In the genomic region with DNA sequence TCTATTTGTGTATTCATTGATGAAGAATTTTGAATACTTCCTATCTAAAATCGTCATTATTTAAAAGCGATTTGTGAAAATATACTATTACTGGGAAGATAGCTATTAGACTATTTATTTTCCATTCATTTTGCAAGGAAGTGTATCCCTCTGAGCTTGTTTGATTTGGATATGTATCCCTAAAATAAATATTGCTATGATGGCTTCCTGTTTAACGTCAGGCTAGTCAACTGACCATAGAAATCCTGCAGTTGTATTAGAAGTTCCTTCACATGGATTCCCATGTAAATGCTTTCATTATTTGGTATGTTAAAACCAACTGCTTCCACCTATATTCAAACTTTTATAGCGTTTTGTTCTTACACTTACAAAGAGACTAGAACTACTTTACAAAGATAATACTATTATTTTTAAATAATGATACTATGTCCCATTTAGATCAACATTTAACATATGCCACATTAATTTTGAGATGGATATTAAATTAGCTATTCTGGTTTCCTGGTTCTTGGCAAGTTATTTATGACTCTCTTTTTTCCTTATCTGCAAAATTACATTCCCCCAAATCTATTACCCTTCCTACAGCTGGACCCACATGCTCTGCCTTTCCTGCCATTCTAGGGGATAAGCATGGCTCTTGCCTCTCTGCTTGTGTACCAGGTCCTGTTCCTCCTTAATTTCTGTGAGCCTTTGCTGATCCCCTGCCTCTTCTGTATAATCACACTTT, we compare ENCODE assay signal across 14 cellular contexts. TPM values are rescaled to one million over a fixed set of nuclear protein-coding genes. Genes with fewer than 3 reads are reported as not detected.
DNase-seq lines count a peak whose midpoint lies in the region; ATAC-seq and TF ChIP-seq lines count a peak whose summit lies in the region.
"Had no signal": no experiment of that assay in that cellular context is flagged by ENCODE, and none has a peak within 500 bp of the region (broad histone marks: within the 10 kb centered on the region; RNA-seq: fewer than 3 reads in every experiment).

No MANE protein-coding gene starts in this region.

- TF ChIP-seq CTCF in tibial artery (IDR thresholded peaks at IDR 0.05) = no peak
- TF ChIP-seq CTCF in left lung (IDR thresholded peaks at IDR 0.05) = no peak

- H3K27me3 ChIP-seq in tibial artery (no peaks in the 10 kb centered on the region), left lung (no peaks in the 10 kb centered on the region)
- no peaks in the 10 kb centered on the region for H3K27me3 ChIP-seq in effector memory CD4-positive, alpha-beta T cell (replicated peaks; ENCODE audit: control insufficient read depth, insufficient read depth, low read length, poor library complexity, severe bottlenecking)

- H3K4me1 ChIP-seq in tibial artery (peaks cover 0 to 51% (median 7%) of the 10 kb centered on the region in 4 donors), left lung (no peaks in the 10 kb centered on the region)
- no peaks in the 10 kb centered on the region for H3K4me1 ChIP-seq in effector memory CD4-positive, alpha-beta T cell (ENCODE audit: control insufficient read depth, insufficient read depth, low read length, poor library complexity, severe bottlenecking)
- H3K4me1 ChIP-seq: BE2C had no signal

- peak overlapping the region; percentile 54 to 67 for H3K27ac ChIP-seq in tibial artery
- no peak overlapping the region for H3K27ac ChIP-seq in effector memory CD4-positive, alpha-beta T cell (ENCODE audit: insufficient read depth, low read length, poor library complexity, severe bottlenecking)
- H3K27ac ChIP-seq in left lung = no peak overlapping the region
- H3K27ac ChIP-seq: C4-2B, HL-60 had no signal

- intact Hi-C loops in tibial artery (cut with DNase I; ENCODE audit: low total_unique reads) = no loop called here
- intact Hi-C loops in left lung (cut with DNase I) = no loop called here

- H3K36me3 ChIP-seq in tibial artery (no peaks in the 10 kb centered on the region), left lung (no peaks in the 10 kb centered on the region)
- H3K36me3 ChIP-seq in effector memory CD4-positive, alpha-beta T cell (ENCODE audit: control insufficient read depth, insufficient read depth, low read length) = no peaks in the 10 kb centered on the region
- H3K36me3 ChIP-seq: BE2C had no signal

- H3K4me3 ChIP-seq in tibial artery (no peak overlapping the region), left lung (no peak overlapping the region)
- H3K4me3 ChIP-seq in effector memory CD4-positive, alpha-beta T cell (ENCODE audit: insufficient read depth, low read depth, low read length, poor library complexity, severe bottlenecking) = no peak overlapping the region

- DNase-seq in NCI-H69 (lab: John Stamatoyannopoulos, UW) = peak; percentile 18
- peak; percentile 52 for DNase-seq in SK-N-DZ (ENCODE audit: low spot score)
- DNase-seq in dermis microvascular lymphatic vessel endothelial cell (ENCODE audit: low read depth in 2 of 2) = peak; percentile 24 to 26
- no peak for DNase-seq in tibial artery
- DNase-seq in effector memory CD4-positive, alpha-beta T cell = no peak
- DNase-seq in left lung = no peak
- DNase-seq: BE2C; CD8-positive, alpha-beta T cell; COR-L47; HCEC 1CT; HFFc6 had no signal

- H3K9me3 ChIP-seq in tibial artery (no peaks in the 10 kb centered on the region), left lung (no peaks in the 10 kb centered on the region)
- no peaks in the 10 kb centered on the region for H3K9me3 ChIP-seq in effector memory CD4-positive, alpha-beta T cell (ENCODE audit: control insufficient read depth, low read length)
- H3K9me3 ChIP-seq: BE2C had no signal

- no peak for ATAC-seq in GM21360 (IDR thresholded peaks at IDR 0.05; ENCODE audit: unreplicated experiment)
- ATAC-seq in left lung = no peak
- ATAC-seq: CD8-positive, alpha-beta T cell had no signal

RNA-seq across cellular contexts. Expression of a gene that starts 26.7 kb away (rescaled TPM):
- 2.5 TPM in 2 replicates for polyA plus RNA-seq in SK-N-DZ (2014; cell fraction: cytosol; rRNA removed)
- 3.9 and 4.9 TPM in 2 replicates for polyA plus RNA-seq in SK-N-DZ (2014; cell fraction: nucleus; rRNA removed)
- total RNA-seq in dermis microvascular lymphatic vessel endothelial cell = 3.1 and 3.4 TPM in 2 replicates
- 10 to 100 TPM; 26.7 to 46.6 TPM for total RNA-seq in left lung

Comparison
In these comparisons a context has a peak if more than half of its experiments do, and no peak if none do; other contexts are left out.
1. DNase-seq: peak in NCI-H69 (single experiment), SK-N-DZ (single experiment) and dermis microvascular lymphatic vessel endothelial cell (2 of 2); none in tibial artery (0 of 2), effector memory CD4-positive, alpha-beta T cell (0 of 3) and left lung (0 of 2).
2. H3K27ac ChIP-seq: peak in tibial artery (2 of 2); none in effector memory CD4-positive, alpha-beta T cell (single experiment) and left lung (0 of 2).